ENCODE assay signal across 2 cellular contexts in the genomic region with DNA sequence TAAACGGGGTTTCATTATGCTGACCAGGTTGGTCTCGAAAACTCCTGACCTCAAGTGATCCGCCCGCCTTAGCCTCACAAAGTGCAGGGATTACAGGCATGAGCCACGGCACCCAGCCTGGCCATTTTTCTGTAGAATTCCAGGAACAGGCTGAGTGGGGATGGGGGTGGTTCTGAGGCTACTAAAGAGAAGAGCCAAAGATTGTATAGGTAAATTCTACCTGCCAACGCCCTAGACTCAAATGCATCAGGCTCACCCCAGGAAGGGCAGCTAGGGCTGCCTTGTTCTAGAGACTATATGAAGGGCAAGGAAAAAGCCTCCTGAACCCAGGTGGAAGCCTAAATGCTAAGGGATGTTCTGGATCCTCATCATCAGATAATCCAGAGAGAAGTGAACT.
TF ChIP-seq lines count a peak whose summit lies in the region.

No MANE protein-coding gene starts in this region.

TF ChIP-seq in SK-N-SH, 30 proteins besides CTCF, POLR2A, EP300 and RAD21:
- TF ChIP-seq, protein P1, sequence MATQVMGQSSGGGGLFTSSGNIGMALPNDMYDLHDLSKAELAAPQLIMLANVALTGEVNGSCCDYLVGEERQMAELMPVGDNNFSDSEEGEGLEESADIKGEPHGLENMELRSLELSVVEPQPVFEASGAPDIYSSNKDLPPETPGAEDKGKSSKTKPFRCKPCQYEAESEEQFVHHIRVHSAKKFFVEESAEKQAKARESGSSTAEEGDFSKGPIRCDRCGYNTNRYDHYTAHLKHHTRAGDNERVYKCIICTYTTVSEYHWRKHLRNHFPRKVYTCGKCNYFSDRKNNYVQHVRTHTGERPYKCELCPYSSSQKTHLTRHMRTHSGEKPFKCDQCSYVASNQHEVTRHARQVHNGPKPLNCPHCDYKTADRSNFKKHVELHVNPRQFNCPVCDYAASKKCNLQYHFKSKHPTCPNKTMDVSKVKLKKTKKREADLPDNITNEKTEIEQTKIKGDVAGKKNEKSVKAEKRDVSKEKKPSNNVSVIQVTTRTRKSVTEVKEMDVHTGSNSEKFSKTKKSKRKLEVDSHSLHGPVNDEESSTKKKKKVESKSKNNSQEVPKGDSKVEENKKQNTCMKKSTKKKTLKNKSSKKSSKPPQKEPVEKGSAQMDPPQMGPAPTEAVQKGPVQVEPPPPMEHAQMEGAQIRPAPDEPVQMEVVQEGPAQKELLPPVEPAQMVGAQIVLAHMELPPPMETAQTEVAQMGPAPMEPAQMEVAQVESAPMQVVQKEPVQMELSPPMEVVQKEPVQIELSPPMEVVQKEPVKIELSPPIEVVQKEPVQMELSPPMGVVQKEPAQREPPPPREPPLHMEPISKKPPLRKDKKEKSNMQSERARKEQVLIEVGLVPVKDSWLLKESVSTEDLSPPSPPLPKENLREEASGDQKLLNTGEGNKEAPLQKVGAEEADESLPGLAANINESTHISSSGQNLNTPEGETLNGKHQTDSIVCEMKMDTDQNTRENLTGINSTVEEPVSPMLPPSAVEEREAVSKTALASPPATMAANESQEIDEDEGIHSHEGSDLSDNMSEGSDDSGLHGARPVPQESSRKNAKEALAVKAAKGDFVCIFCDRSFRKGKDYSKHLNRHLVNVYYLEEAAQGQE (IDR thresholded peaks at IDR 0.05; ENCODE audit: low read depth, low read length) = no peak
- TF ChIP-seq, protein P2, sequence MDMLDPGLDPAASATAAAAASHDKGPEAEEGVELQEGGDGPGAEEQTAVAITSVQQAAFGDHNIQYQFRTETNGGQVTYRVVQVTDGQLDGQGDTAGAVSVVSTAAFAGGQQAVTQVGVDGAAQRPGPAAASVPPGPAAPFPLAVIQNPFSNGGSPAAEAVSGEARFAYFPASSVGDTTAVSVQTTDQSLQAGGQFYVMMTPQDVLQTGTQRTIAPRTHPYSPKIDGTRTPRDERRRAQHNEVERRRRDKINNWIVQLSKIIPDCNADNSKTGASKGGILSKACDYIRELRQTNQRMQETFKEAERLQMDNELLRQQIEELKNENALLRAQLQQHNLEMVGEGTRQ (IDR thresholded peaks at IDR 0.05; ENCODE audit: borderline replicate concordance, low read depth, low read length) = no peak
- TF ChIP-seq SIN3A (IDR thresholded peaks at IDR 0.05; ENCODE audit: borderline replicate concordance, low read depth, low read length) (no peak), TEAD4 (IDR thresholded peaks at IDR 0.05; ENCODE audit: borderline replicate concordance, insufficient read depth) (no peak), CHD2 (IDR thresholded peaks at IDR 0.05; ENCODE audit: low read length, partially characterized antibody) (no peak), YY1 (IDR thresholded peaks at IDR 0.05; ENCODE audit: low read depth) (no peak), GABPA (IDR thresholded peaks at IDR 0.05; ENCODE audit: low read depth) (no peak), FOXM1 (IDR thresholded peaks at IDR 0.05; ENCODE audit: low read depth) (no peak), MEF2A (IDR thresholded peaks at IDR 0.05; ENCODE audit: borderline replicate concordance, low read depth) (no peak)
- TF ChIP-seq, protein P3, sequence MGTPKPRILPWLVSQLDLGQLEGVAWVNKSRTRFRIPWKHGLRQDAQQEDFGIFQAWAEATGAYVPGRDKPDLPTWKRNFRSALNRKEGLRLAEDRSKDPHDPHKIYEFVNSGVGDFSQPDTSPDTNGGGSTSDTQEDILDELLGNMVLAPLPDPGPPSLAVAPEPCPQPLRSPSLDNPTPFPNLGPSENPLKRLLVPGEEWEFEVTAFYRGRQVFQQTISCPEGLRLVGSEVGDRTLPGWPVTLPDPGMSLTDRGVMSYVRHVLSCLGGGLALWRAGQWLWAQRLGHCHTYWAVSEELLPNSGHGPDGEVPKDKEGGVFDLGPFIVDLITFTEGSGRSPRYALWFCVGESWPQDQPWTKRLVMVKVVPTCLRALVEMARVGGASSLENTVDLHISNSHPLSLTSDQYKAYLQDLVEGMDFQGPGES (IDR thresholded peaks at IDR 0.05; ENCODE audit: low read depth, low read length) = no peak
- TF ChIP-seq, protein P4, sequence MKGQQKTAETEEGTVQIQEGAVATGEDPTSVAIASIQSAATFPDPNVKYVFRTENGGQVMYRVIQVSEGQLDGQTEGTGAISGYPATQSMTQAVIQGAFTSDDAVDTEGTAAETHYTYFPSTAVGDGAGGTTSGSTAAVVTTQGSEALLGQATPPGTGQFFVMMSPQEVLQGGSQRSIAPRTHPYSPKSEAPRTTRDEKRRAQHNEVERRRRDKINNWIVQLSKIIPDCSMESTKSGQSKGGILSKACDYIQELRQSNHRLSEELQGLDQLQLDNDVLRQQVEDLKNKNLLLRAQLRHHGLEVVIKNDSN (IDR thresholded peaks at IDR 0.05; ENCODE audit: borderline replicate concordance, low read depth) = no peak

TF ChIP-seq in SK-N-SH treated with all-trans-retinoic acid at 6 μM for 48 hours, 23 proteins besides CTCF, POLR2A, EP300 and RAD21 (continued from another document):
- TF ChIP-seq, protein P5, sequence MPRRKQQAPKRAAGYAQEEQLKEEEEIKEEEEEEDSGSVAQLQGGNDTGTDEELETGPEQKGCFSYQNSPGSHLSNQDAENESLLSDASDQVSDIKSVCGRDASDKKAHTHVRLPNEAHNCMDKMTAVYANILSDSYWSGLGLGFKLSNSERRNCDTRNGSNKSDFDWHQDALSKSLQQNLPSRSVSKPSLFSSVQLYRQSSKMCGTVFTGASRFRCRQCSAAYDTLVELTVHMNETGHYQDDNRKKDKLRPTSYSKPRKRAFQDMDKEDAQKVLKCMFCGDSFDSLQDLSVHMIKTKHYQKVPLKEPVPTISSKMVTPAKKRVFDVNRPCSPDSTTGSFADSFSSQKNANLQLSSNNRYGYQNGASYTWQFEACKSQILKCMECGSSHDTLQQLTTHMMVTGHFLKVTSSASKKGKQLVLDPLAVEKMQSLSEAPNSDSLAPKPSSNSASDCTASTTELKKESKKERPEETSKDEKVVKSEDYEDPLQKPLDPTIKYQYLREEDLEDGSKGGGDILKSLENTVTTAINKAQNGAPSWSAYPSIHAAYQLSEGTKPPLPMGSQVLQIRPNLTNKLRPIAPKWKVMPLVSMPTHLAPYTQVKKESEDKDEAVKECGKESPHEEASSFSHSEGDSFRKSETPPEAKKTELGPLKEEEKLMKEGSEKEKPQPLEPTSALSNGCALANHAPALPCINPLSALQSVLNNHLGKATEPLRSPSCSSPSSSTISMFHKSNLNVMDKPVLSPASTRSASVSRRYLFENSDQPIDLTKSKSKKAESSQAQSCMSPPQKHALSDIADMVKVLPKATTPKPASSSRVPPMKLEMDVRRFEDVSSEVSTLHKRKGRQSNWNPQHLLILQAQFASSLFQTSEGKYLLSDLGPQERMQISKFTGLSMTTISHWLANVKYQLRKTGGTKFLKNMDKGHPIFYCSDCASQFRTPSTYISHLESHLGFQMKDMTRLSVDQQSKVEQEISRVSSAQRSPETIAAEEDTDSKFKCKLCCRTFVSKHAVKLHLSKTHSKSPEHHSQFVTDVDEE (CRISPR knock-in tag; IDR thresholded peaks at IDR 0.05) = no peak
- TF ChIP-seq ZFP30 (CRISPR knock-in tag; IDR thresholded peaks at IDR 0.05) (no peak), TCF4 (CRISPR knock-in tag; IDR thresholded peaks at IDR 0.05; ENCODE audit: borderline replicate concordance) (no peak), ZFP3 (CRISPR knock-in tag; IDR thresholded peaks at IDR 0.05) (no peak)
